In genomic region chr2:28392297-28393114, GRCh38 we compare ENCODE assay signal across 8 cellular contexts. TPM values are rescaled to one million over a fixed set of nuclear protein-coding genes. Genes with fewer than 3 reads are reported as not detected.
DNase-seq lines count a peak whose midpoint lies in the region; ATAC-seq and TF ChIP-seq lines count a peak whose summit lies in the region.

TSS of gene FOSL2 (plus strand) at chr2:28392858. CDS start at chr2:28393721, 863 bp downstream.

- H3K27ac ChIP-seq in dorsolateral prefrontal cortex: peak within 1 kb of the TSS; percentile 82 to 99 (median 96)

- no peaks in the 10 kb centered on the region for H3K27me3 ChIP-seq in dorsolateral prefrontal cortex

- TF ChIP-seq POLR2A in lower leg skin (IDR thresholded peaks at IDR 0.05): peak in 1 of 2 donors; percentile 81

- DNase-seq in CD1c-positive myeloid dendritic cell (ENCODE audit: extremely low spot score) (peak; percentile 98), NCI-H82 (lab: John Stamatoyannopoulos, UW) (peak; percentile 91), dorsolateral prefrontal cortex (peak; percentile 65 to 96 (median 90)), lower leg skin (ENCODE audit: low spot score in 2 of 2) (peak; percentile 98 to 99)
- peak; percentile 97 for DNase-seq in activated CD4-positive, alpha-beta memory T cell treated with anti-CD3 and anti-CD28 coated beads for 36 hours
- DNase-seq in stimulated activated CD4-positive, alpha-beta T cell treated with anti-CD3 and anti-CD28 coated beads, Interleukin-4, amount 100 ng/mL, for 48 hours (ENCODE audit: low read depth in 2 of 2): peak; percentile 83 to 92

- WGBS in lower leg skin, 2 donors: 1% methylated on average over 75 to 83 of the region's 94 CpGs

- peak in 20 of 56 donors; percentile 2 to 25 (median 10) for TF ChIP-seq CTCF in dorsolateral prefrontal cortex (IDR thresholded peaks at IDR 0.05 in 54 of 56, conservative IDR thresholded peaks at IDR 0.05 in 2 of 56; ENCODE audit: low read depth in 1 of 56, partially characterized antibody in 56 of 56)
- no peak for TF ChIP-seq CTCF in lower leg skin (IDR thresholded peaks at IDR 0.05)

- peak within 1 kb of the TSS; percentile 98 for H3K27ac Mint-ChIP-seq in activated CD4-positive, alpha-beta memory T cell treated with anti-CD3 and anti-CD28 coated beads for 36 hours

- peak; percentile 71 for ATAC-seq in GM19438 (IDR thresholded peaks at IDR 0.05; ENCODE audit: low read depth, unreplicated experiment)
- ATAC-seq in HG03575 (IDR thresholded peaks at IDR 0.05; ENCODE audit: extremely low read depth, insufficient number of reproducible peaks, low FRiP score, unreplicated experiment): peak; percentile 69

- H3K36me3 Mint-ChIP-seq in activated CD4-positive, alpha-beta memory T cell treated with anti-CD3 and anti-CD28 coated beads for 36 hours: peaks cover 7% of the 10 kb centered on the region

- H3K4me3 ChIP-seq in dorsolateral prefrontal cortex (peak within 1 kb of the TSS; percentile 55 to 96 (median 81)), lower leg skin (ENCODE audit: low read depth, poor library complexity, severe bottlenecking) (peak within 1 kb of the TSS; percentile 97)

- CTCF ChIA-PET in activated CD4-positive, alpha-beta memory T cell treated with anti-CD3 and anti-CD28 coated beads for 36 hours (lab: Charles Lee): interaction anchor here (0.9 to 1.3 kb wide), 3 partner anchors 16 to 638 kb away, joined by 3 to 6 read pairs (median 4); no protein-coding TSS in a partner anchor

- H3K4me1 Mint-ChIP-seq in activated CD4-positive, alpha-beta memory T cell treated with anti-CD3 and anti-CD28 coated beads for 36 hours (ENCODE audit: low read depth): peaks cover 30% of the 10 kb centered on the region

- H3K27me3 Mint-ChIP-seq in activated CD4-positive, alpha-beta memory T cell treated with anti-CD3 and anti-CD28 coated beads for 36 hours: peaks cover 2% of the 10 kb centered on the region

- H3K4me3 Mint-ChIP-seq in activated CD4-positive, alpha-beta memory T cell treated with anti-CD3 and anti-CD28 coated beads for 36 hours: peak within 1 kb of the TSS; percentile 94

- intact Hi-C loops in activated CD4-positive, alpha-beta memory T cell treated with anti-CD3 and anti-CD28 coated beads for 36 hours (cut with micrococcal nuclease): loop anchor here (1.0 to 10.0 kb wide), 6 partner anchors 33 to 1755 kb away; partner anchors contain the start of genes BABAM2, MRPL33, RBKS and YPEL5
- intact Hi-C loops in dorsolateral prefrontal cortex (cut with DNase I) (loop anchor here (5.0 to 10.0 kb wide), 9 partner anchors 155 to 685 kb away; partner anchors contain the start of genes BABAM2 (in 1 of the 2), MRPL33 (in 1 of the 2), PPP1CB (in 1 of the 2) and RBKS (in 1 of the 2)), lower leg skin (cut with DNase I; ENCODE audit: low total_unique reads) (no loop called here)

- H3K9me3 Mint-ChIP-seq in activated CD4-positive, alpha-beta memory T cell treated with anti-CD3 and anti-CD28 coated beads for 36 hours: no peaks in the 10 kb centered on the region

- POLR2A ChIA-PET in activated CD4-positive, alpha-beta memory T cell treated with anti-CD3 and anti-CD28 coated beads for 36 hours (lab: Charles Lee): interaction anchor here (0.6 to 3.9 kb wide), 14 partner anchors 9 to 678 kb away, joined by 3 to 37 read pairs (median 3); partner anchors contain the start of genes BABAM2 and RBKS

RNA-seq across cellular contexts. Expression of gene FOSL2, which starts in this region (rescaled TPM):
- total RNA-seq in activated CD4-positive, alpha-beta memory T cell treated with anti-CD3 and anti-CD28 coated beads for 36 hours: 100 to 1,000 TPM; 172 to 182 TPM
- total RNA-seq in dorsolateral prefrontal cortex (100 to 1,000 TPM in 7 of 120 experiments, 10 to 100 TPM in 113; 22.5 to 173 (median 64.0) TPM), lower leg skin (100 to 1,000 TPM; 189 to 423 (median 301) TPM)

Comparison
In these comparisons a context has a peak if more than half of its experiments do, and no peak if none do; other contexts are left out.
1. Peak in every context shown above with its lines: DNase-seq, ATAC-seq, H3K4me3 ChIP-seq and H3K27ac ChIP-seq.